In genomic region chr3:188400494-188401243, GRCh38 we compare ENCODE assay signal across 10 cellular contexts.
DNase-seq lines count a peak whose midpoint lies in the region; ATAC-seq and TF ChIP-seq lines count a peak whose summit lies in the region.
"Had no signal": no experiment of that assay in that cellular context is flagged by ENCODE, and none has a peak within 500 bp of the region (broad histone marks: within the 10 kb centered on the region; RNA-seq: fewer than 3 reads in every experiment).

No MANE protein-coding gene starts in this region.

- H3K4me3 Mint-ChIP-seq in activated T-helper 1 cell treated with anti-CD3 and anti-CD28 coated beads, Interleukin-12 subunit alpha, Interleukin-12 subunit beta, Interleukin-2, Interleukin-4 antibody, amounts not matched to agents 30 ng/mL and 10 ng/mL and 1 ng/mL, durations not matched to agents 14 hours and 24 hours and 36 hours: no peak overlapping the region

- peaks cover 73% of the 10 kb centered on the region for H3K4me1 Mint-ChIP-seq in activated T-helper 1 cell treated with anti-CD3 and anti-CD28 coated beads, Interleukin-12 subunit alpha, Interleukin-12 subunit beta, Interleukin-2, Interleukin-4 antibody, amounts not matched to agents 30 ng/mL and 10 ng/mL and 1 ng/mL, durations not matched to agents 14 hours and 24 hours and 36 hours (ENCODE audit: low read depth)

- TF ChIP-seq CTCF in DND-41 (IDR thresholded peaks at IDR 0.05; ENCODE audit: borderline replicate concordance, extremely low read depth, low read length, poor library complexity, severe bottlenecking): no peak
- TF ChIP-seq CTCF in colonic mucosa (IDR thresholded peaks at IDR 0.05): no peak

- H3K9me3 Mint-ChIP-seq in activated T-helper 1 cell treated with anti-CD3 and anti-CD28 coated beads, Interleukin-12 subunit alpha, Interleukin-12 subunit beta, Interleukin-2, Interleukin-4 antibody, amounts not matched to agents 30 ng/mL and 10 ng/mL and 1 ng/mL, durations not matched to agents 14 hours and 24 hours and 36 hours: peaks cover 3% of the 10 kb centered on the region

- no peaks in the 10 kb centered on the region for H4K20me1 ChIP-seq in DND-41 (ENCODE audit: insufficient read depth, low read length)

- H3K4me3 ChIP-seq in DND-41 (ENCODE audit: low read depth in 1 of 2, low read length in 2 of 2): no peak overlapping the region
- no peak overlapping the region for H3K4me3 ChIP-seq in colonic mucosa
- H3K4me3 ChIP-seq: body of pancreas had no signal

- H3K9ac ChIP-seq in DND-41 (ENCODE audit: low read depth, low read length): no peak overlapping the region
- no peak overlapping the region for H3K9ac ChIP-seq in colonic mucosa (ENCODE audit: low read depth in 2 of 2, low read length in 2 of 2)

- ATAC-seq in DND-41 (ENCODE audit: insufficient read depth, low read depth): peak; percentile 60
- ATAC-seq in GM19351 (IDR thresholded peaks at IDR 0.05; ENCODE audit: unreplicated experiment): peak; percentile 95
- peak; percentile 78 for ATAC-seq in HG03097 (IDR thresholded peaks at IDR 0.05; ENCODE audit: low FRiP score, unreplicated experiment)

- no peak overlapping the region for H3K4me2 ChIP-seq in DND-41 (ENCODE audit: insufficient read depth, low read length)

- CTCF ChIA-PET in HEK293T (lab: Yijun Ruan, JAX): interaction anchor here (0.6 kb wide), 1 partner anchor 354 kb away, joined by 3 read pairs; no protein-coding TSS in a partner anchor

- H3K27me3 ChIP-seq in DND-41 (ENCODE audit: insufficient read depth, low read length, poor library complexity): no peaks in the 10 kb centered on the region
- no peaks in the 10 kb centered on the region for H3K27me3 ChIP-seq in colonic mucosa
- H3K27me3 ChIP-seq: body of pancreas had no signal

- H3K4me1 ChIP-seq in DND-41 (ENCODE audit: insufficient read depth, low read length) (peaks cover 19% of the 10 kb centered on the region), colonic mucosa (no peaks in the 10 kb centered on the region)

- peak overlapping the region; percentile 63 for H3K27ac Mint-ChIP-seq in activated T-helper 1 cell treated with anti-CD3 and anti-CD28 coated beads, Interleukin-12 subunit alpha, Interleukin-12 subunit beta, Interleukin-2, Interleukin-4 antibody, amounts not matched to agents 30 ng/mL and 10 ng/mL and 1 ng/mL, durations not matched to agents 14 hours and 24 hours and 36 hours

- H3K79me2 ChIP-seq in DND-41 (ENCODE audit: insufficient read depth, low read length): no peaks in the 10 kb centered on the region

- POLR2A ChIA-PET in HEK293T (lab: Yijun Ruan, JAX): no interaction called here

- intact Hi-C loops in activated T-helper 1 cell treated with anti-CD3 and anti-CD28 coated beads, Interleukin-12 subunit alpha, Interleukin-12 subunit beta, Interleukin-2, Interleukin-4 antibody, amounts not matched to agents 30 ng/mL and 10 ng/mL and 1 ng/mL, durations not matched to agents 14 hours and 24 hours and 36 hours (cut with micrococcal nuclease): loop anchor here (1.0 to 10.0 kb wide), 17 partner anchors 10 to 732 kb away; no protein-coding TSS in a partner anchor
- intact Hi-C loops in colonic mucosa (cut with DNase I): no loop called here

- H3K27ac ChIP-seq in DND-41 (ENCODE audit: low read length) (no peak overlapping the region), colonic mucosa (no peak overlapping the region)
- H3K27ac ChIP-seq: body of pancreas had no signal

- DNase-seq in DND-41 (peak; percentile 16), colonic mucosa (no peak), HEK293T (ENCODE audit: extremely low spot score) (no peak), NCI-H2227 (lab: John Stamatoyannopoulos, UW; ENCODE audit: unreplicated experiment) (no peak), NCI-H82 treated with DMSO at 0.1 percent for 48 hours (lab: John Stamatoyannopoulos, UW; ENCODE audit: unreplicated experiment) (no peak)
- peak; percentile 22 for DNase-seq in activated T-helper 1 cell treated with anti-CD3 and anti-CD28 coated beads, Interleukin-12 subunit alpha, Interleukin-12 subunit beta, Interleukin-2, Interleukin-4 antibody, amounts not matched to agents 30 ng/mL and 10 ng/mL and 1 ng/mL, durations not matched to agents 14 hours and 24 hours and 36 hours (ENCODE audit: low spot score)
- DNase-seq: NCI-H69 had no signal

- no peaks in the 10 kb centered on the region for H3K9me3 ChIP-seq in DND-41 (ENCODE audit: insufficient read depth, low read length, severe bottlenecking)
- H3K9me3 ChIP-seq in colonic mucosa: no peaks in the 10 kb centered on the region
- H3K9me3 ChIP-seq: body of pancreas had no signal

- no peaks in the 10 kb centered on the region for H3K36me3 ChIP-seq in DND-41 (ENCODE audit: insufficient read depth, low read length)
- no peaks in the 10 kb centered on the region for H3K36me3 ChIP-seq in colonic mucosa

- peaks cover 7% of the 10 kb centered on the region for H3K36me3 Mint-ChIP-seq in activated T-helper 1 cell treated with anti-CD3 and anti-CD28 coated beads, Interleukin-12 subunit alpha, Interleukin-12 subunit beta, Interleukin-2, Interleukin-4 antibody, amounts not matched to agents 30 ng/mL and 10 ng/mL and 1 ng/mL, durations not matched to agents 14 hours and 24 hours and 36 hours (ENCODE audit: low read depth)

- H2AFZ ChIP-seq in DND-41 (ENCODE audit: low read depth, low read length): no peak overlapping the region

- H3K27me3 Mint-ChIP-seq in activated T-helper 1 cell treated with anti-CD3 and anti-CD28 coated beads, Interleukin-12 subunit alpha, Interleukin-12 subunit beta, Interleukin-2, Interleukin-4 antibody, amounts not matched to agents 30 ng/mL and 10 ng/mL and 1 ng/mL, durations not matched to agents 14 hours and 24 hours and 36 hours (ENCODE audit: insufficient read depth): peaks cover 4% of the 10 kb centered on the region

TF ChIP-seq in HEK293T, 16 proteins besides CTCF, POLR2A, EP300 and RAD21:
- no peak for TF ChIP-seq ELF4 (IDR thresholded peaks at IDR 0.05)

Comparison
In these comparisons a context has a peak if more than half of its experiments do, and no peak if none do; other contexts are left out.
1. DNase-seq: peak in DND-41 (single experiment) and activated T-helper 1 cell treated with anti-CD3 and anti-CD28 coated beads, Interleukin-12 subunit alpha, Interleukin-12 subunit beta, Interleukin-2, Interleukin-4 antibody, amounts not matched to agents 30 ng/mL and 10 ng/mL and 1 ng/mL, durations not matched to agents 14 hours and 24 hours and 36 hours (single experiment); none in colonic mucosa (single experiment), HEK293T (single experiment), NCI-H2227 (single experiment) and NCI-H82 treated with DMSO at 0.1 percent for 48 hours (single experiment).
2. Peak in every context shown above with its lines, with median percentiles within 50 percentile points of each other: ATAC-seq.